ENCODE assay signal across 8 cellular contexts in genomic region chr7:44637788-44638594, GRCh38. TPM values are rescaled to one million over a fixed set of nuclear protein-coding genes. Genes with fewer than 3 reads are reported as not detected.
DNase-seq lines count a peak whose midpoint lies in the region; ATAC-seq lines count a peak whose summit lies in the region.

No MANE protein-coding gene starts in this region.

- peak; percentile 35 for ATAC-seq in GM18508 (IDR thresholded peaks at IDR 0.05; ENCODE audit: insufficient read depth, unreplicated experiment)
- ATAC-seq in HG02852 (IDR thresholded peaks at IDR 0.05; ENCODE audit: unreplicated experiment) = peak; percentile 60
- ATAC-seq in activated T-helper 17 cell treated with anti-CD3 and anti-CD28 coated beads, Interleukin-2, amount 50 U/mL, for 72 hours (replicated peaks) = peak; percentile 69

- H3K9me3 Mint-ChIP-seq in activated T-helper 17 cell treated with anti-CD3 and anti-CD28 coated beads, Interleukin-2, amount 50 U/mL, for 72 hours = no peaks in the 10 kb centered on the region

- DNase-seq in OCI-M1 (lab: John Stamatoyannopoulos, UW) = peak; percentile 8
- peak; percentile 30 for DNase-seq in germinal center (ENCODE audit: low spot score)
- peak; percentile 69 to 75 for DNase-seq in stimulated activated CD4-positive, alpha-beta T cell treated with anti-CD3 and anti-CD28 coated beads, Interleukin-15, amount 100 ng/mL, for 48 hours (ENCODE audit: low read depth in 2 of 2)
- DNase-seq in HK-2 (ENCODE audit: unreplicated experiment) = no peak
- DNase-seq in NCI-H1105 treated with DMSO at 0.1 percent for 48 hours (lab: John Stamatoyannopoulos, UW) = no peak

- H3K27me3 Mint-ChIP-seq in activated T-helper 17 cell treated with anti-CD3 and anti-CD28 coated beads, Interleukin-2, amount 50 U/mL, for 72 hours = no peaks in the 10 kb centered on the region

- H3K27ac Mint-ChIP-seq in activated T-helper 17 cell treated with anti-CD3 and anti-CD28 coated beads, Interleukin-2, amount 50 U/mL, for 72 hours = peak overlapping the region; percentile 99

- peaks cover 69% of the 10 kb centered on the region for H3K4me1 Mint-ChIP-seq in activated T-helper 17 cell treated with anti-CD3 and anti-CD28 coated beads, Interleukin-2, amount 50 U/mL, for 72 hours

- peak overlapping the region; percentile 78 for H3K4me3 Mint-ChIP-seq in activated T-helper 17 cell treated with anti-CD3 and anti-CD28 coated beads, Interleukin-2, amount 50 U/mL, for 72 hours

- peaks cover 24% of the 10 kb centered on the region for H3K36me3 Mint-ChIP-seq in activated T-helper 17 cell treated with anti-CD3 and anti-CD28 coated beads, Interleukin-2, amount 50 U/mL, for 72 hours (ENCODE audit: low read depth)

RNA-seq across cellular contexts. Expression of gene OGDH, which starts 31.6 kb away (rescaled TPM):
- 100 to 1,000 TPM in 1 of 2 donors, 10 to 100 TPM in 1; 77.6 to 128 TPM for total RNA-seq in activated T-helper 17 cell treated with anti-CD3 and anti-CD28 coated beads, Interleukin-2, amount 50 U/mL, for 72 hours

RNA-seq across cellular contexts. Expression of gene TMED4, which starts 56.0 kb away (rescaled TPM):
- 100 to 1,000 TPM in 1 of 2 donors, 10 to 100 TPM in 1; 78.2 to 103 TPM for total RNA-seq in activated T-helper 17 cell treated with anti-CD3 and anti-CD28 coated beads, Interleukin-2, amount 50 U/mL, for 72 hours

Comparison
In these comparisons a context has a peak if more than half of its experiments do, and no peak if none do; other contexts are left out.
1. DNase-seq: peak in OCI-M1 (single experiment), germinal center (single experiment) and stimulated activated CD4-positive, alpha-beta T cell treated with anti-CD3 and anti-CD28 coated beads, Interleukin-15, amount 100 ng/mL, for 48 hours (2 of 2); none in HK-2 (single experiment) and NCI-H1105 treated with DMSO at 0.1 percent for 48 hours (single experiment).
2. Peak in every context shown above with its lines, with median percentiles within 50 percentile points of each other: ATAC-seq.